ENCODE assay signal across 2 cellular contexts in genomic region chr7:30136339-30136738, GRCh38.
TF ChIP-seq lines count a peak whose summit lies in the region.

No MANE protein-coding gene starts in this region.

TF ChIP-seq in GM12878, 131 proteins besides CTCF, POLR2A, EP300 and RAD21:
- TF ChIP-seq YY1 (IDR thresholded peaks at IDR 0.05; ENCODE audit: low read depth, low read length) = no peak
- TF ChIP-seq KLF5 (IDR thresholded peaks at IDR 0.05; ENCODE audit: partially characterized antibody) = no peak
- TF ChIP-seq TAF1 (IDR thresholded peaks at IDR 0.05; ENCODE audit: borderline replicate concordance, low read depth, low read length) = no peak
- TF ChIP-seq, protein P1, sequence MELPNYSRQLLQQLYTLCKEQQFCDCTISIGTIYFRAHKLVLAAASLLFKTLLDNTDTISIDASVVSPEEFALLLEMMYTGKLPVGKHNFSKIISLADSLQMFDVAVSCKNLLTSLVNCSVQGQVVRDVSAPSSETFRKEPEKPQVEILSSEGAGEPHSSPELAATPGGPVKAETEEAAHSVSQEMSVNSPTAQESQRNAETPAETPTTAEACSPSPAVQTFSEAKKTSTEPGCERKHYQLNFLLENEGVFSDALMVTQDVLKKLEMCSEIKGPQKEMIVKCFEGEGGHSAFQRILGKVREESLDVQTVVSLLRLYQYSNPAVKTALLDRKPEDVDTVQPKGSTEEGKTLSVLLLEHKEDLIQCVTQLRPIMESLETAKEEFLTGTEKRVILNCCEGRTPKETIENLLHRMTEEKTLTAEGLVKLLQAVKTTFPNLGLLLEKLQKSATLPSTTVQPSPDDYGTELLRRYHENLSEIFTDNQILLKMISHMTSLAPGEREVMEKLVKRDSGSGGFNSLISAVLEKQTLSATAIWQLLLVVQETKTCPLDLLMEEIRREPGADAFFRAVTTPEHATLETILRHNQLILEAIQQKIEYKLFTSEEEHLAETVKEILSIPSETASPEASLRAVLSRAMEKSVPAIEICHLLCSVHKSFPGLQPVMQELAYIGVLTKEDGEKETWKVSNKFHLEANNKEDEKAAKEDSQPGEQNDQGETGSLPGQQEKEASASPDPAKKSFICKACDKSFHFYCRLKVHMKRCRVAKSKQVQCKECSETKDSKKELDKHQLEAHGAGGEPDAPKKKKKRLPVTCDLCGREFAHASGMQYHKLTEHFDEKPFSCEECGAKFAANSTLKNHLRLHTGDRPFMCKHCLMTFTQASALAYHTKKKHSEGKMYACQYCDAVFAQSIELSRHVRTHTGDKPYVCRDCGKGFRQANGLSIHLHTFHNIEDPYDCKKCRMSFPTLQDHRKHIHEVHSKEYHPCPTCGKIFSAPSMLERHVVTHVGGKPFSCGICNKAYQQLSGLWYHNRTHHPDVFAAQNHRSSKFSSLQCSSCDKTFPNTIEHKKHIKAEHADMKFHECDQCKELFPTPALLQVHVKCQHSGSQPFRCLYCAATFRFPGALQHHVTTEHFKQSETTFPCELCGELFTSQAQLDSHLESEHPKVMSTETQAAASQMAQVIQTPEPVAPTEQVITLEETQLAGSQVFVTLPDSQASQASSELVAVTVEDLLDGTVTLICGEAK (IDR thresholded peaks at IDR 0.05; ENCODE audit: borderline replicate concordance) = no peak
- TF ChIP-seq, protein P2, sequence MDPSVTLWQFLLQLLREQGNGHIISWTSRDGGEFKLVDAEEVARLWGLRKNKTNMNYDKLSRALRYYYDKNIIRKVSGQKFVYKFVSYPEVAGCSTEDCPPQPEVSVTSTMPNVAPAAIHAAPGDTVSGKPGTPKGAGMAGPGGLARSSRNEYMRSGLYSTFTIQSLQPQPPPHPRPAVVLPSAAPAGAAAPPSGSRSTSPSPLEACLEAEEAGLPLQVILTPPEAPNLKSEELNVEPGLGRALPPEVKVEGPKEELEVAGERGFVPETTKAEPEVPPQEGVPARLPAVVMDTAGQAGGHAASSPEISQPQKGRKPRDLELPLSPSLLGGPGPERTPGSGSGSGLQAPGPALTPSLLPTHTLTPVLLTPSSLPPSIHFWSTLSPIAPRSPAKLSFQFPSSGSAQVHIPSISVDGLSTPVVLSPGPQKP (IDR thresholded peaks at IDR 0.05; ENCODE audit: low read depth, low read length) = no peak
- TF ChIP-seq, protein P3, sequence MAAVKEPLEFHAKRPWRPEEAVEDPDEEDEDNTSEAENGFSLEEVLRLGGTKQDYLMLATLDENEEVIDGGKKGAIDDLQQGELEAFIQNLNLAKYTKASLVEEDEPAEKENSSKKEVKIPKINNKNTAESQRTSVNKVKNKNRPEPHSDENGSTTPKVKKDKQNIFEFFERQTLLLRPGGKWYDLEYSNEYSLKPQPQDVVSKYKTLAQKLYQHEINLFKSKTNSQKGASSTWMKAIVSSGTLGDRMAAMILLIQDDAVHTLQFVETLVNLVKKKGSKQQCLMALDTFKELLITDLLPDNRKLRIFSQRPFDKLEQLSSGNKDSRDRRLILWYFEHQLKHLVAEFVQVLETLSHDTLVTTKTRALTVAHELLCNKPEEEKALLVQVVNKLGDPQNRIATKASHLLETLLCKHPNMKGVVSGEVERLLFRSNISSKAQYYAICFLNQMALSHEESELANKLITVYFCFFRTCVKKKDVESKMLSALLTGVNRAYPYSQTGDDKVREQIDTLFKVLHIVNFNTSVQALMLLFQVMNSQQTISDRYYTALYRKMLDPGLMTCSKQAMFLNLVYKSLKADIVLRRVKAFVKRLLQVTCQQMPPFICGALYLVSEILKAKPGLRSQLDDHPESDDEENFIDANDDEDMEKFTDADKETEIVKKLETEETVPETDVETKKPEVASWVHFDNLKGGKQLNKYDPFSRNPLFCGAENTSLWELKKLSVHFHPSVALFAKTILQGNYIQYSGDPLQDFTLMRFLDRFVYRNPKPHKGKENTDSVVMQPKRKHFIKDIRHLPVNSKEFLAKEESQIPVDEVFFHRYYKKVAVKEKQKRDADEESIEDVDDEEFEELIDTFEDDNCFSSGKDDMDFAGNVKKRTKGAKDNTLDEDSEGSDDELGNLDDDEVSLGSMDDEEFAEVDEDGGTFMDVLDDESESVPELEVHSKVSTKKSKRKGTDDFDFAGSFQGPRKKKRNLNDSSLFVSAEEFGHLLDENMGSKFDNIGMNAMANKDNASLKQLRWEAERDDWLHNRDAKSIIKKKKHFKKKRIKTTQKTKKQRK (IDR thresholded peaks at IDR 0.05; ENCODE audit: low read depth, low read length) = no peak
- TF ChIP-seq IRF4 (IDR thresholded peaks at IDR 0.05; ENCODE audit: low read depth, low read length) = no peak
- no peak for TF ChIP-seq HDGF (IDR thresholded peaks at IDR 0.05)
- TF ChIP-seq ZNF217 (IDR thresholded peaks at IDR 0.05) = no peak
- no peak for TF ChIP-seq SMARCA5 (IDR thresholded peaks at IDR 0.05)
- no peak for TF ChIP-seq KAT2A (conservative IDR thresholded peaks at IDR 0.05; ENCODE audit: control insufficient read depth, low read depth, low read length)
- TF ChIP-seq SREBF2 (IDR thresholded peaks at IDR 0.05; ENCODE audit: low read length) = no peak
- no peak for TF ChIP-seq ATF2 (IDR thresholded peaks at IDR 0.05; ENCODE audit: low read length)
- TF ChIP-seq POU2F2 (IDR thresholded peaks at IDR 0.05; ENCODE audit: borderline replicate concordance, low read depth, low read length) = no peak
- TF ChIP-seq, protein P4, sequence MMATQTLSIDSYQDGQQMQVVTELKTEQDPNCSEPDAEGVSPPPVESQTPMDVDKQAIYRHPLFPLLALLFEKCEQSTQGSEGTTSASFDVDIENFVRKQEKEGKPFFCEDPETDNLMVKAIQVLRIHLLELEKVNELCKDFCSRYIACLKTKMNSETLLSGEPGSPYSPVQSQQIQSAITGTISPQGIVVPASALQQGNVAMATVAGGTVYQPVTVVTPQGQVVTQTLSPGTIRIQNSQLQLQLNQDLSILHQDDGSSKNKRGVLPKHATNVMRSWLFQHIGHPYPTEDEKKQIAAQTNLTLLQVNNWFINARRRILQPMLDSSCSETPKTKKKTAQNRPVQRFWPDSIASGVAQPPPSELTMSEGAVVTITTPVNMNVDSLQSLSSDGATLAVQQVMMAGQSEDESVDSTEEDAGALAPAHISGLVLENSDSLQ (IDR thresholded peaks at IDR 0.05) = no peak

TF ChIP-seq in HepG2, 621 proteins besides CTCF, POLR2A, EP300 and RAD21:
- TF ChIP-seq ZIK1 (CRISPR knock-in tag; IDR thresholded peaks at IDR 0.05; ENCODE audit: borderline replicate concordance, low read depth) = 0 out of 2 replicates have a peak, but pooled peaks have one; percentile 2
- peak; percentile 50; the same call in 1 of the 2 replicates for TF ChIP-seq ZBTB33 (CRISPR knock-in tag; IDR thresholded peaks at IDR 0.05)
- no peak for TF ChIP-seq CBX2 (IDR thresholded peaks at IDR 0.05; ENCODE audit: low read depth, low read length)
- TF ChIP-seq CBX2 (CRISPR knock-in tag; IDR thresholded peaks at IDR 0.05; ENCODE audit: low read depth) = no peak
- TF ChIP-seq GATAD2A (CRISPR knock-in tag; IDR thresholded peaks at IDR 0.05) = no peak
- peak; percentile 55; the same call in 1 of the 2 replicates for TF ChIP-seq ZBTB38 (CRISPR knock-in tag; IDR thresholded peaks at IDR 0.05)
